Comparison of ENCODE assay signal across 1 cellular context in genomic region chr6:117440558-117441525, GRCh38.
A peak's percentile ranks its signal among the peaks of the same experiment; 100 is the strongest.
TF ChIP-seq lines count a peak whose summit lies in the region.

No MANE protein-coding gene starts in this region.

TF ChIP-seq in SK-N-SH, 30 proteins besides CTCF, POLR2A, EP300 and RAD21 (continued from another document):
- TF ChIP-seq ELF1 (IDR thresholded peaks at IDR 0.05) (no peak), USF2 (IDR thresholded peaks at IDR 0.05; ENCODE audit: borderline replicate concordance, low read depth, low read length) (no peak), EZH2phosphoT487 (IDR thresholded peaks at IDR 0.05; ENCODE audit: borderline replicate concordance, low read depth) (no peak), RFX5 (IDR thresholded peaks at IDR 0.05; ENCODE audit: low read length) (no peak), USF1 (IDR thresholded peaks at IDR 0.05; ENCODE audit: borderline replicate concordance, low read depth) (no peak), RXRA (IDR thresholded peaks at IDR 0.05; ENCODE audit: borderline replicate concordance, low read depth) (peak; percentile 77), GABPA (IDR thresholded peaks at IDR 0.05; ENCODE audit: low read depth) (no peak), REST (IDR thresholded peaks at IDR 0.05; ENCODE audit: low read depth, low read length) (no peak), SMC3 (IDR thresholded peaks at IDR 0.05; ENCODE audit: low read depth, low read length) (no peak), TCF12 (IDR thresholded peaks at IDR 0.05) (peak; percentile 92)
